Comparison of ENCODE assay signal across 8 cellular contexts in genomic region chr14:75278422-75279152, GRCh38. TPM values are rescaled to one million over a fixed set of nuclear protein-coding genes. Genes with fewer than 3 reads are reported as not detected.
DNase-seq lines count a peak whose midpoint lies in the region; ATAC-seq and TF ChIP-seq lines count a peak whose summit lies in the region.

Gene FOS (plus strand): TSS chr14:75278828. CDS start chr14:75278983, 155 bp downstream.

- DNase-seq in GM10266 (ENCODE audit: extremely low spot score) (peak; percentile 99), NCI-H1092 treated with DMSO at 0.1 percent for 48 hours (lab: John Stamatoyannopoulos, UW) (peak; percentile 95), SK-N-SH (peak; percentile 98), glomerular endothelial cell (ENCODE audit: extremely low read depth, low read depth, low spot score) (no peak), occipital lobe (lab: John Stamatoyannopoulos, UW) (peak; percentile 83), suprapubic skin (ENCODE audit: low spot score in 2 of 2) (peak; percentile 97 to 98)

- peak within 1 kb of the TSS; percentile 80 for H2AFZ ChIP-seq in SK-N-SH (ENCODE audit: low read depth)

- POLR2A ChIA-PET in SK-N-SH (lab: Yijun Ruan, JAX) = interaction anchor here (0.9 to 1.5 kb wide), 2 partner anchors 16 to 122 kb away, joined by 3 to 7 read pairs; no protein-coding TSS in a partner anchor

- peak within 1 kb of the TSS; percentile 75 to 82 for H3K4me3 ChIP-seq in SK-N-SH (ENCODE audit: low read depth in 2 of 2, low read length in 1 of 2)
- peak within 1 kb of the TSS; percentile 98 for H3K4me3 ChIP-seq in suprapubic skin

- 1% methylated on average over 26 of the region's 69 CpGs for WGBS in SK-N-SH (ENCODE audit: low lambda C conversion rate)
- WGBS in suprapubic skin = under 1% methylated on average over 21 of the region's 69 CpGs

- H3K36me3 ChIP-seq in SK-N-SH (replicated peaks in 1 of 2; ENCODE audit: control insufficient read depth in 1 of 2, insufficient read depth in 2 of 2, low read length in 1 of 2) = peaks cover 0 to 18% of the 10 kb centered on the region in 2 experiments
- peaks cover 40% of the 10 kb centered on the region for H3K36me3 ChIP-seq in suprapubic skin

- H3K36me3 Mint-ChIP-seq in activated naive CD4-positive, alpha-beta T cell treated with anti-CD3 and anti-CD28 coated beads, Interleukin-2, amount 50 U/mL, for 24 hours = peaks cover 15% of the 10 kb centered on the region

- peaks cover 12% of the 10 kb centered on the region for H3F3A ChIP-seq in SK-N-SH (replicated peaks; ENCODE audit: insufficient read depth)

- H3K27ac Mint-ChIP-seq in activated naive CD4-positive, alpha-beta T cell treated with anti-CD3 and anti-CD28 coated beads, Interleukin-2, amount 50 U/mL, for 24 hours = peak within 1 kb of the TSS; percentile 99

- peak; percentile 71 for ATAC-seq in HG02610 (IDR thresholded peaks at IDR 0.05; ENCODE audit: unreplicated experiment)

- H3K27me3 Mint-ChIP-seq in activated naive CD4-positive, alpha-beta T cell treated with anti-CD3 and anti-CD28 coated beads, Interleukin-2, amount 50 U/mL, for 24 hours = peaks cover 5% of the 10 kb centered on the region

- H3K79me2 ChIP-seq in SK-N-SH (ENCODE audit: insufficient read depth) = no peaks in the 10 kb centered on the region

- TF ChIP-seq EP300 in SK-N-SH (IDR thresholded peaks at IDR 0.05; ENCODE audit: borderline replicate concordance in 1 of 2, low read depth in 1 of 2, low read length in 1 of 2) (peak in 1 of 2 experiments; percentile 55; a peak in 1 of 4 replicates), suprapubic skin (IDR thresholded peaks at IDR 0.05) (peak; percentile 40)

- no peak for TF ChIP-seq RAD21 in SK-N-SH (IDR thresholded peaks at IDR 0.05; ENCODE audit: low read length)

- TF ChIP-seq POLR2A in suprapubic skin (IDR thresholded peaks at IDR 0.05) = peak; percentile 100

- peak within 1 kb of the TSS; percentile 97 for H3K9ac ChIP-seq in SK-N-SH

- H3K27ac ChIP-seq in SK-N-SH (ENCODE audit: low read depth in 2 of 2, low read length in 1 of 2) = peak within 1 kb of the TSS; percentile 91 to 96
- H3K27ac ChIP-seq in suprapubic skin = peak within 1 kb of the TSS; percentile 97

- H3K9me2 ChIP-seq in SK-N-SH = no peaks in the 10 kb centered on the region

- TF ChIP-seq CTCF in GM10266 (IDR thresholded peaks at IDR 0.05; ENCODE audit: control insufficient read depth, insufficient read depth, low read depth, missing control alignments) (no peak), SK-N-SH (IDR thresholded peaks at IDR 0.05) (no peak), suprapubic skin (IDR thresholded peaks at IDR 0.05) (peak in 1 of 2 donors; percentile 30)

- peaks cover 28% of the 10 kb centered on the region for H4K20me1 ChIP-seq in SK-N-SH (ENCODE audit: insufficient read depth)

- H3K4me1 ChIP-seq in SK-N-SH (ENCODE audit: control insufficient read depth in 1 of 2, insufficient read depth in 2 of 2, low read depth in 1 of 2, low read length in 1 of 2) = peaks cover under 1 to 13% of the 10 kb centered on the region in 2 experiments; a peak in 3 of 4 replicates
- peaks cover 60% of the 10 kb centered on the region for H3K4me1 ChIP-seq in suprapubic skin

- H3K4me3 Mint-ChIP-seq in activated naive CD4-positive, alpha-beta T cell treated with anti-CD3 and anti-CD28 coated beads, Interleukin-2, amount 50 U/mL, for 24 hours = peak within 1 kb of the TSS; percentile 96

- peak within 1 kb of the TSS; percentile 97 for H3K4me2 ChIP-seq in SK-N-SH

- CTCF ChIA-PET in SK-N-SH (lab: Yijun Ruan, JAX) = interaction anchor here (1.1 to 1.5 kb wide), 2 partner anchors 12 to 13 kb away, joined by 3 read pairs; no protein-coding TSS in a partner anchor

- H3K27me3 ChIP-seq in SK-N-SH (ENCODE audit: insufficient read depth) (no peaks in the 10 kb centered on the region), suprapubic skin (no peaks in the 10 kb centered on the region)

- H3K4me1 Mint-ChIP-seq in activated naive CD4-positive, alpha-beta T cell treated with anti-CD3 and anti-CD28 coated beads, Interleukin-2, amount 50 U/mL, for 24 hours = peaks cover 61% of the 10 kb centered on the region

- H3K9me3 ChIP-seq in SK-N-SH = no peaks in the 10 kb centered on the region
- no peaks in the 10 kb centered on the region for H3K9me3 ChIP-seq in suprapubic skin

- no peaks in the 10 kb centered on the region for H3K9me3 Mint-ChIP-seq in activated naive CD4-positive, alpha-beta T cell treated with anti-CD3 and anti-CD28 coated beads, Interleukin-2, amount 50 U/mL, for 24 hours

TF ChIP-seq in SK-N-SH, 30 proteins besides CTCF, POLR2A, EP300 and RAD21 (continues in another document):
- TF ChIP-seq REST (IDR thresholded peaks at IDR 0.05; ENCODE audit: low read depth, low read length) (peak; percentile 65), GABPA (IDR thresholded peaks at IDR 0.05; ENCODE audit: low read depth) (no peak), RXRA (IDR thresholded peaks at IDR 0.05; ENCODE audit: borderline replicate concordance, low read depth) (no peak), FOSL2 (IDR thresholded peaks at IDR 0.05; ENCODE audit: borderline replicate concordance, low read depth) (no peak), MXI1 (IDR thresholded peaks at IDR 0.05; ENCODE audit: low read depth, low read length) (peak; percentile 27; the same call in 1 of the 2 replicates), EZH2phosphoT487 (IDR thresholded peaks at IDR 0.05; ENCODE audit: borderline replicate concordance, low read depth) (no peak), YY1 (IDR thresholded peaks at IDR 0.05; ENCODE audit: low read depth) (no peak), GATA2 (CRISPR knock-in tag; IDR thresholded peaks at IDR 0.05) (no peak), SMC3 (IDR thresholded peaks at IDR 0.05; ENCODE audit: low read depth, low read length) (no peak), TCF12 (IDR thresholded peaks at IDR 0.05) (peak; percentile 4; the same call in 1 of the 2 replicates), CHD2 (IDR thresholded peaks at IDR 0.05; ENCODE audit: low read length, partially characterized antibody) (peak; percentile 74), JUND (IDR thresholded peaks at IDR 0.05) (peak; percentile 54; the same call in 1 of the 2 replicates), TAF1 (IDR thresholded peaks at IDR 0.05; ENCODE audit: borderline replicate concordance, low read depth, low read length) (peak; percentile 91), FOXJ3 (CRISPR knock-in tag; IDR thresholded peaks at IDR 0.05) (no peak), NRF1 (IDR thresholded peaks at IDR 0.05; ENCODE audit: low read depth, low read length) (no peak), FOXM1 (IDR thresholded peaks at IDR 0.05; ENCODE audit: low read depth) (peak; percentile 96), ZBTB33 (IDR thresholded peaks at IDR 0.05; ENCODE audit: borderline replicate concordance, low read depth) (no peak)

RNA-seq across cellular contexts. Expression of gene FOS, which starts in this region (rescaled TPM):
- polyA plus RNA-seq in SK-N-SH (2012; rRNA removed) = 285 and 309 TPM in 2 replicates
- polyA plus RNA-seq in SK-N-SH (2012; cell fraction: cytosol; rRNA removed) = 143 and 157 TPM in 2 replicates
- polyA plus RNA-seq in SK-N-SH (2012; cell fraction: nucleus; rRNA removed) = 1,026 and 1,160 TPM in 2 replicates
- total RNA-seq in glomerular endothelial cell (5.9 and 79.9 TPM in 2 replicates), occipital lobe (51.2 TPM), suprapubic skin (1,000 to 10,000 TPM; 2,120 to 3,987 (median 3,212) TPM)

Comparison
In these comparisons a context has a peak if more than half of its experiments do, and no peak if none do; other contexts are left out.
1. RNA of gene FOS (total RNA-seq): 2,120 to 3,987 TPM in suprapubic skin; 5.9 to 79.9 TPM in glomerular endothelial cell and 51.2 TPM in occipital lobe (single experiment); every median in the first group is over 10 times any median in the second.